In genomic region chr4:100041646-100042045, GRCh38 we compare ENCODE assay signal across 15 cellular contexts.
DNase-seq lines count a peak whose midpoint lies in the region; FAIRE-seq and TF ChIP-seq lines count a peak whose summit lies in the region.
"Had no signal": no experiment of that assay in that cellular context is flagged by ENCODE, and none has a peak within 500 bp of the region (broad histone marks: within the 10 kb centered on the region; RNA-seq: fewer than 3 reads in every experiment).

No MANE protein-coding gene starts in this region.

- DNase-seq in NCI-H226 = peak; percentile 19
- peak; percentile 4 for DNase-seq in choroid plexus epithelial cell (ENCODE audit: low read depth)
- peak; percentile 31 for DNase-seq in iris pigment epithelial cell (ENCODE audit: low read depth)
- no peak for DNase-seq in urothelium cell line (ENCODE audit: low spot score)
- DNase-seq in GM12892 (ENCODE audit: insufficient read length) = no peak
- no peak for DNase-seq in activated T-helper 2 cell treated with anti-CD3 and anti-CD28 coated beads, Interferon-gamma antibody, Interleukin-2, Interleukin-4, amounts not matched to agents 10 μg/mL and 5 μg/mL and 100 μg/mL, durations not matched to agents 14 hours and 24 hours and 36 hours (ENCODE audit: low spot score)
- DNase-seq in MM.1S = no peak
- DNase-seq: ACHN, KG1, NCI-H1092, NCI-H2081 treated with DMSO at 0.1 percent for 48 hours, NCI-H524, Peyer's patch, Right ventricle myocardium superior had no signal

- no peaks in the 10 kb centered on the region for H4K20me1 ChIP-seq in MM.1S (ENCODE audit: insufficient read depth, low read length)

- H3K4me1 Mint-ChIP-seq in activated T-helper 2 cell treated with anti-CD3 and anti-CD28 coated beads, Interferon-gamma antibody, Interleukin-2, Interleukin-4, amounts not matched to agents 10 μg/mL and 5 μg/mL and 100 μg/mL, durations not matched to agents 14 hours and 24 hours and 36 hours (ENCODE audit: low read depth) = no peaks in the 10 kb centered on the region
- H3K4me1 Mint-ChIP-seq: CD14-positive monocyte had no signal

- no peak overlapping the region for H3K9ac ChIP-seq in MM.1S (ENCODE audit: low read length)

- intact Hi-C loops in activated T-helper 2 cell treated with anti-CD3 and anti-CD28 coated beads, Interferon-gamma antibody, Interleukin-2, Interleukin-4, amounts not matched to agents 10 μg/mL and 5 μg/mL and 100 μg/mL, durations not matched to agents 14 hours and 24 hours and 36 hours (cut with micrococcal nuclease) = no loop called here

- no peaks in the 10 kb centered on the region for H3K4me1 ChIP-seq in MM.1S (ENCODE audit: low read length)
- H3K4me1 ChIP-seq: Peyer's patch had no signal

- H3K4me3 ChIP-seq in choroid plexus epithelial cell (ENCODE audit: low read depth, low read length) (no peak overlapping the region), MM.1S (ENCODE audit: low read length) (no peak overlapping the region)
- H3K4me3 ChIP-seq: Peyer's patch had no signal

- H3K4me2 ChIP-seq in MM.1S (ENCODE audit: low read depth, low read length) = no peak overlapping the region

- no peaks in the 10 kb centered on the region for H3K36me3 Mint-ChIP-seq in activated T-helper 2 cell treated with anti-CD3 and anti-CD28 coated beads, Interferon-gamma antibody, Interleukin-2, Interleukin-4, amounts not matched to agents 10 μg/mL and 5 μg/mL and 100 μg/mL, durations not matched to agents 14 hours and 24 hours and 36 hours (ENCODE audit: low read depth)
- H3K36me3 Mint-ChIP-seq: CD14-positive monocyte had no signal

- no peaks in the 10 kb centered on the region for H3K9me2 ChIP-seq in MM.1S (replicated peaks; ENCODE audit: insufficient read depth, low read length)

- no peak overlapping the region for H2AFZ ChIP-seq in MM.1S (ENCODE audit: low read length)

- no peaks in the 10 kb centered on the region for H3K36me3 ChIP-seq in MM.1S (replicated peaks; ENCODE audit: insufficient read depth, low read length)
- H3K36me3 ChIP-seq: Peyer's patch had no signal

- H3K79me2 ChIP-seq in MM.1S (ENCODE audit: low read length) = no peaks in the 10 kb centered on the region

- peaks cover 4% of the 10 kb centered on the region for H3K27me3 Mint-ChIP-seq in activated T-helper 2 cell treated with anti-CD3 and anti-CD28 coated beads, Interferon-gamma antibody, Interleukin-2, Interleukin-4, amounts not matched to agents 10 μg/mL and 5 μg/mL and 100 μg/mL, durations not matched to agents 14 hours and 24 hours and 36 hours (ENCODE audit: low read depth)

- no peaks in the 10 kb centered on the region for H3F3A ChIP-seq in MM.1S (ENCODE audit: insufficient read depth, low read length)

- no peaks in the 10 kb centered on the region for H3K27me3 ChIP-seq in MM.1S (replicated peaks; ENCODE audit: insufficient read depth, low read length)
- H3K27me3 ChIP-seq: Peyer's patch had no signal

- no peak overlapping the region for H3K27ac ChIP-seq in MM.1S (ENCODE audit: low read length)
- H3K27ac ChIP-seq: Peyer's patch had no signal

- H3K4me3 Mint-ChIP-seq in activated T-helper 2 cell treated with anti-CD3 and anti-CD28 coated beads, Interferon-gamma antibody, Interleukin-2, Interleukin-4, amounts not matched to agents 10 μg/mL and 5 μg/mL and 100 μg/mL, durations not matched to agents 14 hours and 24 hours and 36 hours (ENCODE audit: low read depth) = no peak overlapping the region
- H3K4me3 Mint-ChIP-seq: CD14-positive monocyte had no signal

- no peak overlapping the region for H3K27ac Mint-ChIP-seq in activated T-helper 2 cell treated with anti-CD3 and anti-CD28 coated beads, Interferon-gamma antibody, Interleukin-2, Interleukin-4, amounts not matched to agents 10 μg/mL and 5 μg/mL and 100 μg/mL, durations not matched to agents 14 hours and 24 hours and 36 hours
- H3K27ac Mint-ChIP-seq: CD14-positive monocyte had no signal

- no peak for TF ChIP-seq POLR2A in GM12892 (IDR thresholded peaks at IDR 0.05; ENCODE audit: low read depth, low read length)

- TF ChIP-seq CTCF in choroid plexus epithelial cell (conservative IDR thresholded peaks at IDR 0.05; ENCODE audit: low read depth, low read length) (no peak), MM.1S (IDR thresholded peaks at IDR 0.05; ENCODE audit: low read length) (no peak)

- H3K9me3 Mint-ChIP-seq in activated T-helper 2 cell treated with anti-CD3 and anti-CD28 coated beads, Interferon-gamma antibody, Interleukin-2, Interleukin-4, amounts not matched to agents 10 μg/mL and 5 μg/mL and 100 μg/mL, durations not matched to agents 14 hours and 24 hours and 36 hours = no peaks in the 10 kb centered on the region

- H3K9me3 ChIP-seq in MM.1S (replicated peaks; ENCODE audit: insufficient read depth, low read length) = no peaks in the 10 kb centered on the region

- peak; percentile 44 for FAIRE-seq in urothelium cell line (lab: Jason Lieb, UNC)
- no peak for FAIRE-seq in GM12892 (lab: Jason Lieb, UNC)

Comparison
In these comparisons a context has a peak if more than half of its experiments do, and no peak if none do; other contexts are left out.
1. DNase-seq: peak in NCI-H226 (single experiment), choroid plexus epithelial cell (single experiment) and iris pigment epithelial cell (single experiment); none in urothelium cell line (single experiment), GM12892 (single experiment), activated T-helper 2 cell treated with anti-CD3 and anti-CD28 coated beads, Interferon-gamma antibody, Interleukin-2, Interleukin-4, amounts not matched to agents 10 μg/mL and 5 μg/mL and 100 μg/mL, durations not matched to agents 14 hours and 24 hours and 36 hours (single experiment) and MM.1S (single experiment).